Comparison of ENCODE assay signal across 28 cellular contexts in the genomic region with DNA sequence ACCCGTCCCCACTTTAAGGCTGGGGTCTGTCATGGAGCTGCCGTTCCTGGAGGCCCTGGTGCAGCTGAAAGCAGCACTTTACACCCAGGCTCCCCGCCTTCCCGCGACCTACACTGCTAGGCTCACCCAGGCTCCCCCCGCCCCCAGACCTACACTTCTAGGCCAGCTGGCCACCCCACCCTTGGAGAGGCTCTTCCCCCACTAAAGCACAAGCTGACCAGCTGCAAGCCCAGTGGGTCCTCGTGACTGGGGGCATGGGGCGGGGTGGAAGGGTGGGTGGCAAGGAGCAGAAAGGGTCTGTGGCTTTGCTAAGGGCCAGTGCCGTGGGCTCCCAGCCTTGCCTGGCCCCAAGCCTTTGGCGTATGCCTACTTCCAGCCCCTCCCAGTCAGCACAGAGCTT. TPM values are rescaled to one million over a fixed set of nuclear protein-coding genes. Genes with fewer than 3 reads are reported as not detected.
DNase-seq lines count a peak whose midpoint lies in the region; ATAC-seq and TF ChIP-seq lines count a peak whose summit lies in the region.
"Had no signal": no experiment of that assay in that cellular context is flagged by ENCODE, and none has a peak within 500 bp of the region (broad histone marks: within the 10 kb centered on the region; RNA-seq: fewer than 3 reads in every experiment).

No MANE protein-coding gene starts in this region.

- DNase-seq in left cardiac atrium (peak; percentile 18), right atrium auricular region (ENCODE audit: low spot score) (no peak), dorsolateral prefrontal cortex (no peak), midbrain (lab: John Stamatoyannopoulos, UW) (peak; percentile 20), ascending aorta (ENCODE audit: low spot score in 2 of 2) (no peak), osteoblast (ENCODE audit: insufficient read length, low spot score, missing footprints) (no peak)
- no peak for DNase-seq in CD4-positive, alpha-beta T cell
- DNase-seq: CD4-positive, CD25-positive, alpha-beta regulatory T cell; COR-L47; DMS79; EL; GDM1; NCI-H1092; NCI-H1417 treated with DMSO at 0.1 percent for 48 hours; NCI-H1694 treated with DMSO at 0.1 percent for 48 hours; NCI-H2081; NCI-H2227 treated with DMSO at 0.1 percent for 48 hours; NCI-H526 treated with DMSO at 0.1 percent for 48 hours; RPMI8226; SHP77 treated with DMSO at 0.1 percent for 48 hours had no signal

- H3K79me2 ChIP-seq in osteoblast (ENCODE audit: insufficient read depth, low read length), result no peaks in the 10 kb centered on the region

- no peaks in the 10 kb centered on the region for H3K36me3 Mint-ChIP-seq in CD4-positive, alpha-beta T cell (ENCODE audit: low read depth)
- H3K36me3 Mint-ChIP-seq: CD4-positive, CD25-positive, alpha-beta regulatory T cell; IgD-negative memory B cell had no signal

- no peak overlapping the region for H2AFZ ChIP-seq in osteoblast (ENCODE audit: low read length)

- POLR2A ChIA-PET in CD4-positive, alpha-beta T cell (lab: Charles Lee), result no interaction called here

- no peak overlapping the region for H3K4me2 ChIP-seq in osteoblast (ENCODE audit: insufficient read depth, low read length)
- H3K4me2 ChIP-seq: BLaER1, KMS-11 had no signal

- H3K9me3 Mint-ChIP-seq in CD4-positive, alpha-beta T cell, result no peaks in the 10 kb centered on the region

- no peak for ATAC-seq in left cardiac atrium
- no peak for ATAC-seq in CD4-positive, alpha-beta T cell (ENCODE audit: poor library complexity)
- ATAC-seq: GM12878, HCT116 had no signal

- peaks cover 0 to 7% of the 10 kb centered on the region in 2 donors for H3K9me3 ChIP-seq in right atrium auricular region
- no peaks in the 10 kb centered on the region for H3K9me3 ChIP-seq in CD4-positive, alpha-beta T cell (ENCODE audit: control insufficient read depth, low read length)
- H3K9me3 ChIP-seq in ascending aorta, result peaks cover 0 to 9% of the 10 kb centered on the region in 2 donors
- H3K9me3 ChIP-seq in osteoblast (ENCODE audit: low read depth, low read length), result no peaks in the 10 kb centered on the region

- H3K27ac Mint-ChIP-seq in CD4-positive, alpha-beta T cell, result no peak overlapping the region
- H3K27ac Mint-ChIP-seq: CD4-positive, CD25-positive, alpha-beta regulatory T cell had no signal

- H4K20me1 ChIP-seq in osteoblast (ENCODE audit: insufficient read depth, low read length), result peaks cover 2% of the 10 kb centered on the region
- H4K20me1 ChIP-seq: BLaER1 had no signal

- H3K4me3 ChIP-seq in right atrium auricular region, result no peak overlapping the region
- no peak overlapping the region for H3K4me3 ChIP-seq in dorsolateral prefrontal cortex
- no peak overlapping the region for H3K4me3 ChIP-seq in ascending aorta
- no peak overlapping the region for H3K4me3 ChIP-seq in osteoblast (ENCODE audit: insufficient read depth, low read length)
- H3K4me3 ChIP-seq: BLaER1, GM12878, SK-N-MC had no signal

- H3K27ac ChIP-seq in right atrium auricular region (no peak overlapping the region), dorsolateral prefrontal cortex (peak overlapping the region in 48 of 59 donors; percentile 0 to 98 (median 68)), temporal lobe (ENCODE audit: low read depth, low read length) (peak overlapping the region; percentile 67), ascending aorta (no peak overlapping the region), osteoblast (ENCODE audit: low read depth, low read length) (no peak overlapping the region)
- H3K27ac ChIP-seq in CD4-positive, alpha-beta T cell (ENCODE audit: low read depth, low read length), result no peak overlapping the region
- H3K27ac ChIP-seq: BLaER1, HL-60, KMS-11, SK-N-MC had no signal

- H3K27me3 ChIP-seq in right atrium auricular region (no peaks in the 10 kb centered on the region), dorsolateral prefrontal cortex (no peaks in the 10 kb centered on the region), ascending aorta (no peaks in the 10 kb centered on the region), osteoblast (ENCODE audit: insufficient read depth, low read length) (peaks cover 38% of the 10 kb centered on the region)
- H3K27me3 ChIP-seq in CD4-positive, alpha-beta T cell (ENCODE audit: control insufficient read depth, insufficient read depth, low read length), result peaks cover 11% of the 10 kb centered on the region

- H3K36me3 ChIP-seq in right atrium auricular region (no peaks in the 10 kb centered on the region), ascending aorta (no peaks in the 10 kb centered on the region), osteoblast (ENCODE audit: insufficient read depth, low read length) (no peaks in the 10 kb centered on the region)
- H3K36me3 ChIP-seq: BLaER1 had no signal

- H3K27me3 Mint-ChIP-seq in CD4-positive, alpha-beta T cell, result peaks cover 11% of the 10 kb centered on the region

- no peak overlapping the region for H3K4me3 Mint-ChIP-seq in CD4-positive, alpha-beta T cell
- H3K4me3 Mint-ChIP-seq: CD4-positive, CD25-positive, alpha-beta regulatory T cell; IgD-negative memory B cell had no signal

- no peak for TF ChIP-seq CTCF in right atrium auricular region (IDR thresholded peaks at IDR 0.05)
- no peak for TF ChIP-seq CTCF in dorsolateral prefrontal cortex (IDR thresholded peaks at IDR 0.05 in 54 of 56, conservative IDR thresholded peaks at IDR 0.05 in 2 of 56; ENCODE audit: low read depth in 1 of 56, partially characterized antibody in 56 of 56)
- TF ChIP-seq CTCF in CD4-positive, alpha-beta T cell (IDR thresholded peaks at IDR 0.05), result no peak
- TF ChIP-seq CTCF in ascending aorta (IDR thresholded peaks at IDR 0.05), result no peak
- TF ChIP-seq CTCF in osteoblast (IDR thresholded peaks at IDR 0.05; ENCODE audit: extremely low read depth, low read depth, low read length), result no peak

- intact Hi-C loops in left cardiac atrium (cut with DNase I), result no loop called here
- intact Hi-C loops in dorsolateral prefrontal cortex (cut with DNase I), result no loop called here
- intact Hi-C loops in CD4-positive, alpha-beta T cell (cut with DNase I, micrococcal nuclease), result no loop called here
- intact Hi-C loops in ascending aorta (cut with DNase I), result no loop called here

- CTCF ChIA-PET in CD4-positive, alpha-beta T cell (lab: Charles Lee), result interaction anchor here (1.0 kb wide), 1 partner anchor 8 kb away, joined by 3 read pairs; no protein-coding TSS in a partner anchor

- no peaks in the 10 kb centered on the region for H3K4me1 Mint-ChIP-seq in CD4-positive, alpha-beta T cell (ENCODE audit: low read depth)
- H3K4me1 Mint-ChIP-seq: CD4-positive, CD25-positive, alpha-beta regulatory T cell; IgD-negative memory B cell had no signal

- H3K4me1 ChIP-seq in right atrium auricular region, result no peaks in the 10 kb centered on the region
- no peaks in the 10 kb centered on the region for H3K4me1 ChIP-seq in ascending aorta
- no peaks in the 10 kb centered on the region for H3K4me1 ChIP-seq in osteoblast (ENCODE audit: insufficient read depth, low read length)
- H3K4me1 ChIP-seq: BLaER1 had no signal

RNA-seq across cellular contexts. Expression of a gene that starts 9.7 kb away (rescaled TPM):
- total RNA-seq in left cardiac atrium, result 1 to 10 TPM in 1 of 2 donors, under 1 TPM in 1; 0.68 to 2.3 TPM
- 1 to 10 TPM in 1 of 2 donors, under 1 TPM in 1; 0.22 to 1.5 TPM for total RNA-seq in right atrium auricular region
- total RNA-seq in dorsolateral prefrontal cortex, result 1 to 10 TPM in 114 of 120 experiments, under 1 TPM in 6; 0.35 to 4.6 (median 2.1) TPM
- total RNA-seq in temporal lobe, result 0.25 TPM
- under 1 TPM; 0.11 to 0.22 TPM for total RNA-seq in CD4-positive, alpha-beta T cell
- not detected for total RNA-seq in ascending aorta
- total RNA-seq in osteoblast, result not detected in 2 replicates
- total RNA-seq: CD4-positive, CD25-positive, alpha-beta regulatory T cell; GM12878 had no signal

Comparison
In these comparisons a context has a peak if more than half of its experiments do, and no peak if none do; other contexts are left out.
1. DNase-seq: peak in left cardiac atrium (single experiment) and midbrain (single experiment); none in right atrium auricular region (single experiment), dorsolateral prefrontal cortex (0 of 10), CD4-positive, alpha-beta T cell (0 of 10), ascending aorta (0 of 2) and osteoblast (single experiment).
2. H3K27ac ChIP-seq: peak in dorsolateral prefrontal cortex (48 of 59) and temporal lobe (single experiment); none in right atrium auricular region (0 of 2), CD4-positive, alpha-beta T cell (single experiment), ascending aorta (0 of 2) and osteoblast (single experiment).